Comparison of ENCODE assay signal across 21 cellular contexts in the genomic region with DNA sequence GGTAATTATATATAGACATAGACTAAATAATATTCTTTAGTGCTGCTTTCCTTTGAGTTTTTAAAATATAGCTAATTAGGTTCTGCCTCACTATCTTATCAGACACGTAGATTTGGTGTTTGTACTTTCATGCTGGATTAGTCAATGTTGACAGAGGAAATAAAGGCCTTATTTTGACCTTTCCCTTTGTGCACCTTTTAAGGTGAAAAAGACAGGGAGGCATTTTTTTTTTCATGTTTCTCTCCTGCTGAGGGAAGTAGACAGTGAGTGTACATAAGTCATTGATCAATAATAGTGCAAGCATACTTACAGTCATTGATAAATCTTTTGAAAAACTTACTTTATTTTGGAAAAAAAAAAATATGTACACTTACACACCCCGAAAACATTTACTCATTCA.
"Had no signal": no experiment of that assay in that cellular context is flagged by ENCODE, and none has a peak within 500 bp of the region (broad histone marks: within the 10 kb centered on the region; RNA-seq: fewer than 3 reads in every experiment).

No MANE protein-coding gene starts in this region.

- H3K4me3 ChIP-seq: K562 had no signal

- ATAC-seq: activated CD8-positive, alpha-beta T cell treated with anti-CD3 and anti-CD28 coated beads for 36 hours; activated T-cell treated with anti-CD3 and anti-CD28 coated beads, Interleukin-2, amount 50 U/mL, for 72 hours; K562; T-helper 17 cell had no signal

- DNase-seq: activated CD4-positive, alpha-beta T cell treated with anti-CD3 and anti-CD28 coated beads for 4 hours; activated CD8-positive, alpha-beta memory T cell treated with anti-CD3 and anti-CD28 coated beads, Interleukin-2, amount 50 U/mL, for 4 hours; activated CD8-positive, alpha-beta T cell treated with anti-CD3 and anti-CD28 coated beads for 36 hours; activated gamma-delta T cell treated with Interleukin-2 at 50 U/mL for 16 hours; activated naive CD4-positive, alpha-beta T cell treated with anti-CD3 and anti-CD28 coated beads, Interleukin-2, amount 10 ng/mL, durations not matched to agents 7 days and 5 days; activated naive CD8-positive, alpha-beta T cell treated with anti-CD3 and anti-CD28 coated beads for 36 hours; activated T-cell treated with anti-CD3 and anti-CD28 coated beads, Interleukin-2, amount 50 U/mL, for 72 hours; caudate nucleus; Karpas-422; MM.1S; NCI-H1105; NCI-H1436; NCI-H187 treated with DMSO at 0.1 percent for 48 hours; NCI-H2081 treated with DMSO at 0.1 percent for 48 hours; NCI-H446; NCI-H524 treated with DMSO at 0.1 percent for 48 hours; NCI-H748 treated with DMSO at 0.1 percent for 48 hours; SIG-M5; T-helper 17 cell; T-helper 9 cell had no signal

- FAIRE-seq: K562 had no signal
